ENCODE assay signal across 6 cellular contexts in the genomic region with DNA sequence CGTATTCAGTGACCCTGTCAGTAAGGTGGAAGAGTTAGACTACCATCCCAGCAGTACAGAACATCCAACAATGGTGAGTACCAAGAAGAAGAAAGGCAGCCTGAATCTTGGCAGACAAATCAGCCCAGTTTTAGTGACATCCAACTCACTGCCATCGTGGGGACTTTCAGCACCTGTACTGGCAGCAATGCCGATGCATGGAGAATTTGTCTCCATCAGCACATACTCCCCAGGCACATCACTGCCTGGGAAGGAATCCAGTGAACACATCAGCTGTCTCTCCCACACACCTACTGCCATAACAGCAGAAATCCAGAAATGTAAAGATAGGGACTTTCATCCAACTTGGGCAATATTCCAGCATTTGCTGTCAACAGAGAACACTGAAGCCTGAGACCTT. TPM values are rescaled to one million over a fixed set of nuclear protein-coding genes. Genes with fewer than 3 reads are reported as not detected.
"Had no signal": no experiment of that assay in that cellular context is flagged by ENCODE, and none has a peak within 500 bp of the region (broad histone marks: within the 10 kb centered on the region; RNA-seq: fewer than 3 reads in every experiment).

No MANE protein-coding gene starts in this region.

- DNase-seq: H9, HCEC 1CT had no signal

- ATAC-seq: GM23338, HepG2 had no signal

- H3K4me1 Mint-ChIP-seq: IgD-negative memory B cell had no signal

- H3K27ac Mint-ChIP-seq: GM23338, H9, IgD-negative memory B cell had no signal

- H3K4me3 Mint-ChIP-seq: GM23338, H9, IgD-negative memory B cell had no signal

- H3K9me3 Mint-ChIP-seq: GM23338, IgD-negative memory B cell had no signal

RNA-seq across cellular contexts. Expression of a gene that starts 29.8 kb away (rescaled TPM):
- total RNA-seq: HepG2, HT-29 had no signal
